ENCODE assay signal across 21 cellular contexts in genomic region chr1:27394282-27394658, GRCh38. TPM values are rescaled to one million over a fixed set of nuclear protein-coding genes. Genes with fewer than 3 reads are reported as not detected.
A peak's percentile ranks its signal among the peaks of the same experiment; 100 is the strongest.
DNase-seq lines count a peak whose midpoint lies in the region; ATAC-seq and TF ChIP-seq lines count a peak whose summit lies in the region.
"Had no signal": no experiment of that assay in that cellular context is flagged by ENCODE, and none has a peak within 500 bp of the region (broad histone marks: within the 10 kb centered on the region; RNA-seq: fewer than 3 reads in every experiment).

No MANE protein-coding gene starts in this region.

- in situ Hi-C loops in G401 (cut with HindIII; ENCODE audit: low sequenced_read_pairs) (no loop called here), IMR-90 (cut with MboI; ENCODE audit: low sequenced_read_pairs) (loop anchor here (5.0 to 10.0 kb wide), 2 partner anchors 92 to 289 kb away; no protein-coding TSS in a partner anchor)

- peaks cover 9% of the 10 kb centered on the region for H3K27me3 Mint-ChIP-seq in central memory CD8-positive, alpha-beta T cell
- peaks cover 2% of the 10 kb centered on the region for H3K27me3 Mint-ChIP-seq in neural crest cell (ENCODE audit: low read depth)

- H3K23ac ChIP-seq in IMR-90 (ENCODE audit: low read depth, low read length): peak overlapping the region; percentile 15; the same call in 1 of the 2 replicates

- peak overlapping the region; percentile 76 for H2AK5ac ChIP-seq in IMR-90 (ENCODE audit: low read depth, low read length)

- no peak overlapping the region for H3K14ac ChIP-seq in IMR-90 (replicated peaks; ENCODE audit: low read depth, low read length)

- peaks cover 0 to 28% of the 10 kb centered on the region in 2 experiments; a peak in 3 of 4 replicates for H3K79me1 ChIP-seq in IMR-90 (ENCODE audit: low read depth in 1 of 2, low read length in 2 of 2)

- 97% methylated on average over 9 of the region's 9 CpGs; no CpG with 5 or more reads in 1 of the 2 experiments for WGBS in IMR-90 (ENCODE audit: extremely low coverage in 2 of 2, insufficient read length in 1 of 2), 2 experiments

- no peak overlapping the region for H2BK120ac ChIP-seq in IMR-90 (ENCODE audit: low read depth, low read length)

- ATAC-seq in IMR-90 (ENCODE audit: low read depth): no peak
- ATAC-seq in central memory CD8-positive, alpha-beta T cell (replicated peaks; ENCODE audit: extremely low read depth, poor library complexity, severe bottlenecking): no peak
- no peak for ATAC-seq in GM19023 (IDR thresholded peaks at IDR 0.05; ENCODE audit: unreplicated experiment)
- no peak for ATAC-seq in activated CD4-positive, CD25-positive, alpha-beta regulatory T cell treated with anti-CD3 and anti-CD28 coated beads, Interleukin-2, amount 50 U/mL, for 24 hours
- ATAC-seq: activated naive CD4-positive, alpha-beta T cell treated with anti-CD3 and anti-CD28 coated beads, Interleukin-2, amount 50 U/mL, for 72 hours had no signal

- no peaks in the 10 kb centered on the region; the same call in 1 of the 2 replicates for H3K36me3 ChIP-seq in IMR-90 (ENCODE audit: control insufficient read depth, insufficient read depth, low read length)
- H3K36me3 ChIP-seq: breast epithelium, esophagus muscularis mucosa, left ventricle myocardium inferior, prostate gland, vagina had no signal

- H2BK20ac ChIP-seq in IMR-90 (ENCODE audit: low read depth, low read length): no peak overlapping the region

- H2AFZ ChIP-seq in IMR-90 (replicated peaks; ENCODE audit: low read length, poor library complexity): no peak overlapping the region

- peaks cover 11% of the 10 kb centered on the region for H3K4me1 Mint-ChIP-seq in central memory CD8-positive, alpha-beta T cell
- peaks cover 34% of the 10 kb centered on the region for H3K4me1 Mint-ChIP-seq in neural crest cell

- H2BK15ac ChIP-seq in IMR-90 (ENCODE audit: low read depth, low read length): no peak overlapping the region

- no peaks in the 10 kb centered on the region for H3K9me3 Mint-ChIP-seq in central memory CD8-positive, alpha-beta T cell
- H3K9me3 Mint-ChIP-seq in neural crest cell: no peaks in the 10 kb centered on the region
- H3K9me3 Mint-ChIP-seq: activated naive CD4-positive, alpha-beta T cell treated with anti-CD3 and anti-CD28 coated beads, Interleukin-2, amount 50 U/mL, for 72 hours; T-helper 2 cell treated with Interferon-gamma antibody and Interleukin-4, amounts not matched to agents 5 μg/mL and 100 μg/mL, for 36 hours had no signal

- H3K27ac ChIP-seq in IMR-90 (ENCODE audit: insufficient read depth, low read length): no peak overlapping the region
- H3K27ac ChIP-seq: breast epithelium, esophagus muscularis mucosa, prostate gland, vagina had no signal

- peak overlapping the region; percentile 1 for H2BK5ac ChIP-seq in IMR-90 (ENCODE audit: low read depth, low read length, poor library complexity, severe bottlenecking)

- intact Hi-C loops in IMR-90 (cut with micrococcal nuclease): loop anchor here (5.0 to 10.0 kb wide), 3 partner anchors 199 to 292 kb away; no protein-coding TSS in a partner anchor

- peak overlapping the region; percentile 29 for H3K4me3 Mint-ChIP-seq in central memory CD8-positive, alpha-beta T cell
- peak overlapping the region; percentile 94 for H3K4me3 Mint-ChIP-seq in neural crest cell
- H3K4me3 Mint-ChIP-seq: T-helper 2 cell treated with Interferon-gamma antibody and Interleukin-4, amounts not matched to agents 5 μg/mL and 100 μg/mL, for 36 hours had no signal

- DNase-seq in G401 (ENCODE audit: low spot score): peak; percentile 55
- DNase-seq in IMR-90: no peak
- DNase-seq in central memory CD8-positive, alpha-beta T cell (ENCODE audit: low spot score in 2 of 2): no peak
- DNase-seq in neural crest cell (ENCODE audit: low read depth, low spot score): no peak
- DNase-seq in SHP77 (lab: John Stamatoyannopoulos, UW): no peak
- DNase-seq: activated CD8-positive, alpha-beta memory T cell treated with anti-CD3 and anti-CD28 coated beads, Interleukin-2, amount 50 U/mL, for 48 hours; left ventricle myocardium inferior; NCI-H1048; NCI-H69; SIG-M5; stimulated activated CD4-positive, alpha-beta T cell treated with anti-CD3 and anti-CD28 coated beads, Interleukin-4, amount 100 ng/mL, for 1 hour had no signal

- no peaks in the 10 kb centered on the region for H3K27me3 ChIP-seq in IMR-90 (ENCODE audit: control insufficient read depth, insufficient read depth, low read length)
- H3K27me3 ChIP-seq: breast epithelium, esophagus muscularis mucosa, vagina had no signal

- no peak overlapping the region for H3K4ac ChIP-seq in IMR-90 (ENCODE audit: low read depth, low read length)

- peaks cover 17% of the 10 kb centered on the region for H3K4me1 ChIP-seq in IMR-90 (ENCODE audit: control insufficient read depth, insufficient read depth, low read length)

- H4K20me1 ChIP-seq in IMR-90 (ENCODE audit: insufficient read depth, low read length): no peaks in the 10 kb centered on the region

- H4K8ac ChIP-seq in IMR-90 (ENCODE audit: low read depth in 2 of 2, low read length in 2 of 2): no peak overlapping the region

- H3K36me3 Mint-ChIP-seq in central memory CD8-positive, alpha-beta T cell (ENCODE audit: insufficient read depth): peaks cover 16% of the 10 kb centered on the region
- no peaks in the 10 kb centered on the region for H3K36me3 Mint-ChIP-seq in neural crest cell (ENCODE audit: low read depth)
- H3K36me3 Mint-ChIP-seq: activated naive CD4-positive, alpha-beta T cell treated with anti-CD3 and anti-CD28 coated beads, Interleukin-2, amount 50 U/mL, for 72 hours had no signal

- CTCF ChIA-PET in IMR-90 (lab: Yijun Ruan, JAX): interaction anchor here (0.6 to 4.7 kb wide), 10 partner anchors 28 to 349 kb away, joined by 3 to 79 read pairs (median 3); partner anchors contain the start of gene MAP3K6

- no peak overlapping the region for H3K18ac ChIP-seq in IMR-90 (ENCODE audit: low read depth, low read length)

- dilution Hi-C loops in IMR-90 (cut with HindIII; ENCODE audit: low sequenced_read_pairs, unreplicated experiment): no loop called here

- TF ChIP-seq CTCF in IMR-90 (conservative IDR thresholded peaks at IDR 0.05; ENCODE audit: low read depth, low read length) (no peak), neural crest cell (conservative IDR thresholded peaks at IDR 0.05) (no peak)

- peaks cover 20% of the 10 kb centered on the region for H3K9me1 ChIP-seq in IMR-90 (ENCODE audit: insufficient read depth, low read length)

- H4K91ac ChIP-seq in IMR-90 (ENCODE audit: insufficient read depth, low read depth, low read length): no peak overlapping the region

- H3K4me3 ChIP-seq in IMR-90 (ENCODE audit: insufficient read depth, low read depth, low read length): no peak overlapping the region
- H3K4me3 ChIP-seq: breast epithelium, esophagus muscularis mucosa, left ventricle myocardium inferior, prostate gland, skin epidermis, vagina had no signal

- POLR2A ChIA-PET in IMR-90 (lab: Charles Lee; ENCODE audit: unreplicated experiment): no interaction called here

- no peaks in the 10 kb centered on the region for H3K9me3 ChIP-seq in IMR-90 (ENCODE audit: control insufficient read depth, insufficient read depth, low read length)
- H3K9me3 ChIP-seq: breast epithelium, esophagus muscularis mucosa, left ventricle myocardium inferior, prostate gland, vagina had no signal

- no peak for TF ChIP-seq RAD21 in IMR-90 (IDR thresholded peaks at IDR 0.05; ENCODE audit: low read length)

- no peak overlapping the region for H3K56ac ChIP-seq in IMR-90 (ENCODE audit: extremely low read depth, insufficient read depth, low read length)

- TF ChIP-seq POLR2A in IMR-90 (IDR thresholded peaks at IDR 0.05; ENCODE audit: low read depth, low read length): no peak

- no peak overlapping the region for H3K4me2 ChIP-seq in IMR-90 (ENCODE audit: low read depth, low read length)
- H3K4me2 ChIP-seq: KMS-11 had no signal

- no peak overlapping the region; the same call in 1 of the 2 replicates for H3K9ac ChIP-seq in IMR-90 (ENCODE audit: low read depth, low read length)
- H3K9ac ChIP-seq: KMS-11 had no signal

- peak overlapping the region; percentile 60 for H2AK9ac ChIP-seq in IMR-90 (replicated peaks; ENCODE audit: low read depth, low read length, poor library complexity)

- BruUV-seq in IMR-90 (replicated peaks; lab: Mats Ljungman, UMichigan): no TSS peak

- H3K27ac Mint-ChIP-seq in central memory CD8-positive, alpha-beta T cell (ENCODE audit: low read depth): peak overlapping the region; percentile 36
- no peak overlapping the region for H3K27ac Mint-ChIP-seq in neural crest cell (ENCODE audit: unreplicated experiment)
- H3K27ac Mint-ChIP-seq: T-helper 2 cell treated with Interferon-gamma antibody and Interleukin-4, amounts not matched to agents 5 μg/mL and 100 μg/mL, for 36 hours had no signal

- H4K5ac ChIP-seq in IMR-90 (ENCODE audit: low read depth, low read length): no peak overlapping the region

RNA-seq across cellular contexts. Expression of gene GPR3, which starts 1.8 kb away (rescaled TPM):
- total RNA-seq in G401 (2014; rRNA removed; shearing (Covaris generic)): 2.4 and 6.9 TPM in 2 replicates
- 0.72 and 0.83 TPM in 2 replicates for total RNA-seq in IMR-90 (2012; rRNA removed)
- 4.8 and 5.4 TPM in 2 replicates for polyA plus RNA-seq in IMR-90 (2012; rRNA removed)
- 3.3 and 6.1 TPM in 2 replicates for polyA plus RNA-seq in IMR-90 (2012; cell fraction: cytosol; rRNA removed)
- 5.4 and 6.0 TPM in 2 replicates for polyA plus RNA-seq in IMR-90 (2012; cell fraction: nucleus; rRNA removed; ENCODE audit: low replicate concordance)
- 6.1 and 7.0 TPM in 2 replicates for total RNA-seq in neural crest cell

RNA-seq across cellular contexts. Expression of gene CD164L2, which starts 11.1 kb away (rescaled TPM):
- not detected in 2 replicates for total RNA-seq in G401 (2014; rRNA removed; shearing (Covaris generic))
- total RNA-seq in IMR-90 (2012; rRNA removed): not detected in 2 replicates
- polyA plus RNA-seq in IMR-90 (2012; rRNA removed): not detected in 2 replicates
- not detected in 2 replicates for polyA plus RNA-seq in IMR-90 (2012; cell fraction: cytosol; rRNA removed)
- 0.04 TPM in 1 of 2 replicates, not detected in the other for polyA plus RNA-seq in IMR-90 (2012; cell fraction: nucleus; rRNA removed; ENCODE audit: low replicate concordance)
- total RNA-seq in neural crest cell: not detected in 2 replicates
- total RNA-seq: activated naive CD4-positive, alpha-beta T cell treated with anti-CD3 and anti-CD28 coated beads, Interleukin-2, amount 50 U/mL, for 72 hours; esophagus muscularis mucosa; left ventricle myocardium inferior had no signal

RNA-seq across cellular contexts. Expression of gene FCN3, which starts 19.6 kb away (rescaled TPM):
- not detected in 2 replicates for total RNA-seq in G401 (2014; rRNA removed; shearing (Covaris generic))
- total RNA-seq in IMR-90 (2012; rRNA removed) (not detected in 2 replicates), neural crest cell (not detected in 2 replicates)
- not detected in 2 replicates for polyA plus RNA-seq in IMR-90 (2012; rRNA removed)
- not detected in 2 replicates for polyA plus RNA-seq in IMR-90 (2012; cell fraction: cytosol; rRNA removed)
- not detected in 2 replicates for polyA plus RNA-seq in IMR-90 (2012; cell fraction: nucleus; rRNA removed; ENCODE audit: low replicate concordance)
- total RNA-seq: activated naive CD4-positive, alpha-beta T cell treated with anti-CD3 and anti-CD28 coated beads, Interleukin-2, amount 50 U/mL, for 72 hours had no signal

RNA-seq across cellular contexts. Expression of gene MAP3K6, which starts 27.5 kb away (rescaled TPM):
- 10.0 and 17.3 TPM in 2 replicates for total RNA-seq in G401 (2014; rRNA removed; shearing (Covaris generic))
- 4.8 and 5.3 TPM in 2 replicates for total RNA-seq in IMR-90 (2012; rRNA removed)
- polyA plus RNA-seq in IMR-90 (2012; rRNA removed): 15.9 and 17.3 TPM in 2 replicates
- polyA plus RNA-seq in IMR-90 (2012; cell fraction: cytosol; rRNA removed): 6.7 and 10.6 TPM in 2 replicates
- 53.8 and 151 TPM in 2 replicates for polyA plus RNA-seq in IMR-90 (2012; cell fraction: nucleus; rRNA removed; ENCODE audit: low replicate concordance)
- total RNA-seq in neural crest cell: 12.9 and 13.6 TPM in 2 replicates

RNA-seq across cellular contexts. Expression of gene SYTL1, which starts 52.4 kb away (rescaled TPM):
- 38.2 and 44.0 TPM in 2 replicates for total RNA-seq in G401 (2014; rRNA removed; shearing (Covaris generic))
- total RNA-seq in IMR-90 (2012; rRNA removed) (0.18 and 0.28 TPM in 2 replicates), neural crest cell (0.72 and 1.4 TPM in 2 replicates)
- polyA plus RNA-seq in IMR-90 (2012; rRNA removed): 1.0 and 1.3 TPM in 2 replicates
- polyA plus RNA-seq in IMR-90 (2012; cell fraction: cytosol; rRNA removed): 0.24 and 1.0 TPM in 2 replicates
- 9.3 and 16.4 TPM in 2 replicates for polyA plus RNA-seq in IMR-90 (2012; cell fraction: nucleus; rRNA removed; ENCODE audit: low replicate concordance)
